11 cellular contexts compared by ENCODE assay signal in the genomic region with DNA sequence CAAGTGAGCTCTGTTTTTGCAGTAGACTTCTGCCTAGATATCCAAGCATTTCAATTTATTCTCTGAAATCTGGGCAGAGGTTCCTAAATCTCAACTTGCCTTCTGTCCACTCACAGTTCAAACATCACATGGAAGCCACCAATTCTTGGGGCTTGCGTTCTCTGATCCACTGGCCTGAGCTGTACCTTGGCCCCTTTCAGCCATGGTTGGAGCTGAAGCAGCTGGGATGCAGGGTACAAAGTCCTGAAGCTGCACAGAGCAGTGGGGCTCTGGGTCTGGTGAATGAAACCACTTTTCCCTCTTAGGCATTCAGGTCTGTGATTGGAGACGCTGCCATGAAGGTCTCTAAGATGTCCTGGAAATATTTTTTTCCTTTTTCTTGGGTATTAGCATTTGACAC.
"Had no signal": no experiment of that assay in that cellular context is flagged by ENCODE, and none has a peak within 500 bp of the region (broad histone marks: within the 10 kb centered on the region; RNA-seq: fewer than 3 reads in every experiment).

No MANE protein-coding gene starts in this region.

- DNase-seq: GM23248, GOT3, H7, H9, HCEC 1CT, HFFc6 had no signal

- FAIRE-seq: H1, H54 had no signal

- ATAC-seq: GM23338, HCT116 had no signal

- H3K27ac ChIP-seq: GM23248 had no signal

- H3K4me3 ChIP-seq: GM23248, GM23338, HAP-1 had no signal

- H2AFZ ChIP-seq: GM23248, GM23338 had no signal

- H3K9ac ChIP-seq: GM23248 had no signal

- H3K36me3 ChIP-seq: HAP-1 had no signal

- H3K4me1 ChIP-seq: HAP-1 had no signal

- H3K9me3 ChIP-seq: HAP-1 had no signal

- H3K4me2 ChIP-seq: GM23338 had no signal
